10 cellular contexts compared by ENCODE assay signal in the genomic region with DNA sequence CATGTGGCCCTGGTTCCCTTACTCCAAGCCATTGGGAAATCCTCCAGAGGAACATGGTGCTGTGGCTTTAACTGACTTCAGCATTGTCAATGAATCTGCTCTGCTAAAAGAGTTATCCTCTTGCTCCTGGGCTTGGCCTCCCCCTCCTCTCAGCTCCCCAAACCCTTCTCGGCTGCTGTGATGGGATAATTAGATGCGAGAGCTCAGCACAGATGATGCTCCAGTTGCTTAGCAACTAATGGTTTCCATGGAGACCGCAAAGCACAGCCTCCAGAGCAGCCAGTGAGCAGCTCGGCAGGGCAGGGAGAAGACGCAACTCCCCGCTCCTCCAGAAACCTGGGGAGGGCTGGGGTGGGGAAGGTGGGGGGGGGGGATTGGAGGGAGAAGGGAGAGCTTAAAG. TPM values are rescaled to one million over a fixed set of nuclear protein-coding genes. Genes with fewer than 3 reads are reported as not detected.
DNase-seq lines count a peak whose midpoint lies in the region; FAIRE-seq and TF ChIP-seq lines count a peak whose summit lies in the region.
"Had no signal": no experiment of that assay in that cellular context is flagged by ENCODE, and none has a peak within 500 bp of the region (broad histone marks: within the 10 kb centered on the region; RNA-seq: fewer than 3 reads in every experiment).

No MANE protein-coding gene starts in this region.

- H3K4me1 ChIP-seq in H1 (replicated peaks in 1 of 4; ENCODE audit: control insufficient read depth in 3 of 4, insufficient read depth in 4 of 4, low read length in 3 of 4), result peaks cover 0 to 5% (median 1%) of the 10 kb centered on the region in 4 experiments; a peak in 3 of 7 replicates
- H3K4me1 ChIP-seq in spleen, result peaks cover 0 to 9% (median 0%) of the 10 kb centered on the region in 6 donors
- H3K4me1 ChIP-seq in stomach, result no peaks in the 10 kb centered on the region

- H3K27ac ChIP-seq in H1 (ENCODE audit: low read depth, low read length) (no peak overlapping the region), spleen (no peak overlapping the region), stomach (no peak overlapping the region)

- no peak overlapping the region for H2BK12ac ChIP-seq in H1 (ENCODE audit: low read depth, low read length)

- no peak overlapping the region for H2BK120ac ChIP-seq in H1 (replicated peaks; ENCODE audit: low read depth, low read length)

- TF ChIP-seq POLR2A in H1 (IDR thresholded peaks at IDR 0.05; ENCODE audit: control extremely low read depth in 1 of 2, low read depth in 2 of 2, low read length in 2 of 2), result no peak
- no peak for TF ChIP-seq POLR2A in spleen (IDR thresholded peaks at IDR 0.05)
- TF ChIP-seq POLR2A in stomach (IDR thresholded peaks at IDR 0.05), result no peak

- H3K4me2 ChIP-seq in H1 (ENCODE audit: insufficient read depth in 1 of 2, low read depth in 2 of 2, low read length in 2 of 2), result no peak overlapping the region

- H3K27me3 ChIP-seq in H1 (replicated peaks in 1 of 4; ENCODE audit: control insufficient read depth in 3 of 4, extremely low read depth in 1 of 4, insufficient read depth in 3 of 4, low read length in 3 of 4) (peaks cover 0 to 4% (median 3%) of the 10 kb centered on the region in 4 experiments; a peak in 2 of 7 replicates), spleen (replicated peaks in 1 of 7) (peaks cover 0 to 31% (median 0%) of the 10 kb centered on the region in 7 donors), stomach (peaks cover 0 to 25% (median 0%) of the 10 kb centered on the region in 3 donors)

- 22% methylated on average over 6 of the region's 6 CpGs; no CpG with 5 or more reads in 1 of the 2 experiments for WGBS in H1 (ENCODE audit: extremely low coverage in 1 of 2, insufficient coverage in 1 of 2, insufficient read length in 1 of 2, insufficient replicate concordance in 2 of 2, low coverage in 1 of 2, low lambda C conversion rate in 2 of 2, missing lambda C conversion rate in 1 of 2), 2 experiments
- WGBS in spleen, 5 donors, result 54 to 77% (median 60%) methylated on average over 6 of the region's 6 CpGs
- WGBS in stomach, 5 donors, result 18 to 37% (median 33%) methylated on average over 6 of the region's 6 CpGs

- no peak for TF ChIP-seq RAD21 in H1 (IDR thresholded peaks at IDR 0.05 in 1 of 2, conservative IDR thresholded peaks at IDR 0.05 in 1 of 2; ENCODE audit: low read depth in 2 of 2, low read length in 2 of 2)

- no peak overlapping the region for H3K4ac ChIP-seq in H1 (replicated peaks; ENCODE audit: insufficient read length, low read depth, low read length)

- no peak overlapping the region for H2BK20ac ChIP-seq in H1 (ENCODE audit: low read length)

- H4K8ac ChIP-seq in H1 (ENCODE audit: extremely low read depth, insufficient read depth, low read length), result no peak overlapping the region

- no peak overlapping the region for H3K9ac ChIP-seq in H1 (replicated peaks in 1 of 4; ENCODE audit: extremely low read depth in 1 of 4, low read depth in 3 of 4, low read length in 3 of 4)

- CTCF ChIA-PET in H1 (lab: Charles Lee; ENCODE audit: partially characterized antibody), result interaction anchor here (0.6 to 12.7 kb wide), 9 partner anchors 13 to 217 kb away, joined by 3 to 100 read pairs (median 3); no protein-coding TSS in a partner anchor

- POLR2A ChIA-PET in H1 (lab: Charles Lee; ENCODE audit: partially characterized antibody), result interaction anchor here (0.6 to 2.4 kb wide), 4 partner anchors 13 to 63 kb away, joined by 3 to 7 read pairs (median 5); no protein-coding TSS in a partner anchor

- no peak overlapping the region for H4K91ac ChIP-seq in H1 (replicated peaks; ENCODE audit: insufficient read length, low read length)

- TF ChIP-seq EP300 in H1 (IDR thresholded peaks at IDR 0.05; ENCODE audit: borderline replicate concordance in 1 of 2, low read depth in 2 of 2, low read length in 2 of 2), result no peak
- TF ChIP-seq EP300 in stomach (IDR thresholded peaks at IDR 0.05), result no peak

- no peaks in the 10 kb centered on the region for H3K9me3 ChIP-seq in H1 (ENCODE audit: insufficient read depth in 2 of 2, low read depth in 1 of 2, low read length in 1 of 2)
- H3K9me3 ChIP-seq in spleen, result no peaks in the 10 kb centered on the region
- no peaks in the 10 kb centered on the region for H3K9me3 ChIP-seq in stomach

- no peak overlapping the region for H3K18ac ChIP-seq in H1 (ENCODE audit: extremely low read depth, low read length)

- in situ Hi-C loops in GM13976 (cut with MboI; ENCODE audit: low sequenced_read_pairs, unreplicated experiment), result loop anchor here (10.0 kb wide), 1 partner anchor 258 kb away; no protein-coding TSS in a partner anchor

- H3K79me1 ChIP-seq in H1 (ENCODE audit: low read depth, low read length), result no peaks in the 10 kb centered on the region

- H3K4me3 ChIP-seq in H1 (ENCODE audit: extremely low read depth in 1 of 4, insufficient read depth in 2 of 4, low read depth in 3 of 4, low read length in 4 of 4) (no peak overlapping the region), spleen (no peak overlapping the region), stomach (no peak overlapping the region)

- no peak overlapping the region for H3K56ac ChIP-seq in H1 (replicated peaks; ENCODE audit: insufficient read length, low read depth, low read length)

- no peaks in the 10 kb centered on the region for H4K20me1 ChIP-seq in H1 (replicated peaks in 1 of 2; ENCODE audit: control insufficient read depth in 1 of 2, insufficient read depth in 2 of 2, low read length in 2 of 2)

- intact Hi-C loops in spleen (cut with DNase I; ENCODE audit: low total_unique reads), result no loop called here
- intact Hi-C loops in stomach (cut with DNase I; ENCODE audit: low total_unique reads), result no loop called here

- H2BK5ac ChIP-seq in H1 (ENCODE audit: low read depth, low read length), result no peak overlapping the region

- DNase-seq in NCI-H82 (lab: John Stamatoyannopoulos, UW) (peak; percentile 85), NCI-H82 treated with DMSO at 0.1 percent for 48 hours (lab: John Stamatoyannopoulos, UW; ENCODE audit: unreplicated experiment) (no peak), NCI-H510A treated with DMSO at 0.1 percent for 48 hours (lab: John Stamatoyannopoulos, UW) (peak; percentile 22), H1 (ENCODE audit: low read depth in 1 of 2, low spot score in 2 of 2) (peak in 1 of 2 experiments; percentile 66), spleen (peak; percentile 25), stomach (no peak), SKM-1 treated with dmso at 0.1 percent for 144 hours (lab: John Stamatoyannopoulos, UW; ENCODE audit: unreplicated experiment) (no peak), GM13976 (ENCODE audit: low spot score) (no peak)
- DNase-seq: activated naive CD4-positive, alpha-beta T cell had no signal

- FAIRE-seq in H1 (lab: Jason Lieb, UNC), result no peak

- H3K23ac ChIP-seq in H1 (ENCODE audit: insufficient read length), result no peak overlapping the region

- H3K23me2 ChIP-seq in H1 (ENCODE audit: low read depth, low read length), result 0 out of 2 replicates have a peak, but pooled peaks cover 2% of the 10 kb centered on the region

- no peaks in the 10 kb centered on the region for H3K79me2 ChIP-seq in H1 (ENCODE audit: control insufficient read depth in 1 of 2, insufficient read depth in 2 of 2, low read length in 2 of 2)

- no peak overlapping the region for H2AK5ac ChIP-seq in H1 (ENCODE audit: low read depth, low read length)

- H2BK15ac ChIP-seq in H1 (ENCODE audit: low read length), result no peak overlapping the region

- H2AFZ ChIP-seq in H1 (ENCODE audit: low read length), result no peak overlapping the region

- no peak for TF ChIP-seq CTCF in H1 (IDR thresholded peaks at IDR 0.05; ENCODE audit: control extremely low read depth in 1 of 3, insufficient read depth in 1 of 3, low read depth in 1 of 3, low read length in 3 of 3)
- TF ChIP-seq CTCF in spleen (IDR thresholded peaks at IDR 0.05 in 8 of 11, conservative IDR thresholded peaks at IDR 0.05 in 3 of 11), result no peak
- TF ChIP-seq CTCF in stomach (IDR thresholded peaks at IDR 0.05), result no peak
- no peak for TF ChIP-seq CTCF in GM13976 (IDR thresholded peaks at IDR 0.05; ENCODE audit: borderline replicate concordance, control extremely low read depth, extremely low read depth, insufficient read depth, missing control alignments)

- H4K5ac ChIP-seq in H1 (ENCODE audit: insufficient read length, low read depth, low read length), result no peak overlapping the region

- no peak overlapping the region for H3K14ac ChIP-seq in H1 (ENCODE audit: insufficient read length)

- no peaks in the 10 kb centered on the region for H3K36me3 ChIP-seq in H1 (ENCODE audit: control insufficient read depth in 2 of 4, insufficient read depth in 4 of 4, low read length in 3 of 4)
- no peaks in the 10 kb centered on the region for H3K36me3 ChIP-seq in spleen
- no peaks in the 10 kb centered on the region for H3K36me3 ChIP-seq in stomach

RNA-seq across cellular contexts. Expression of a gene that starts 2.8 kb away (rescaled TPM):
- not detected in 2 replicates for total RNA-seq in H1 (2021; fragmentation: NEBNext Ultra II Directional; extraction: Animal tissue kit (Norgen Biotek cat#: 25700))
- polyA plus RNA-seq in H1 (2011; rRNA removed) (0.76 and 1.8 TPM in 2 replicates), spleen (under 1 TPM in 2 of 3 donors, not detected in 1; 0.09 to 0.13 TPM), stomach (under 1 TPM in 1 of 3 donors, not detected in 2; 0.50 TPM)
- polyA plus RNA-seq in H1 (2011; cell fraction: cytosol; rRNA removed), result 0.34 TPM
- 0.43 TPM for polyA plus RNA-seq in H1 (2011; cell fraction: nucleus; rRNA removed)
- polyA plus RNA-seq in H1 (2012, experiment 1 of 2), result 0.36 to 0.88 TPM (median 0.56 TPM) in 4 replicates
- 0.21 TPM for polyA plus RNA-seq in H1 (2012, experiment 2 of 2)
- 0.65 TPM for polyA plus RNA-seq in H1 (2013, experiment 1 of 2)
- 0.37 TPM for polyA plus RNA-seq in H1 (2013, experiment 2 of 2)
- polyA minus RNA-seq in H1 (2011; rRNA and poly(A)+ RNA removed), result not detected in 2 replicates
- not detected for polyA minus RNA-seq in H1 (2011; cell fraction: cytosol; rRNA and poly(A)+ RNA removed)
- polyA minus RNA-seq in H1 (2011; cell fraction: nucleus; rRNA and poly(A)+ RNA removed), result not detected
- total RNA-seq in spleen (not detected), stomach (not detected)
- total RNA-seq: lower leg skin had no signal

RNA-seq across cellular contexts. Expression of a gene that starts 18.3 kb away (rescaled TPM):
- not detected in 2 replicates for total RNA-seq in H1 (2021; fragmentation: NEBNext Ultra II Directional; extraction: Animal tissue kit (Norgen Biotek cat#: 25700))
- not detected in 2 replicates for polyA plus RNA-seq in H1 (2011; rRNA removed)
- polyA plus RNA-seq in H1 (2011; cell fraction: cytosol; rRNA removed), result not detected
- polyA plus RNA-seq in H1 (2011; cell fraction: nucleus; rRNA removed), result not detected
- polyA plus RNA-seq in H1 (2012, experiment 1 of 2), result not detected in 4 replicates
- not detected for polyA plus RNA-seq in H1 (2012, experiment 2 of 2)
- not detected for polyA plus RNA-seq in H1 (2013, experiment 1 of 2)
- not detected for polyA plus RNA-seq in H1 (2013, experiment 2 of 2)
- polyA minus RNA-seq in H1 (2011; rRNA and poly(A)+ RNA removed), result not detected in 2 replicates
- polyA minus RNA-seq in H1 (2011; cell fraction: cytosol; rRNA and poly(A)+ RNA removed), result not detected
- not detected for polyA minus RNA-seq in H1 (2011; cell fraction: nucleus; rRNA and poly(A)+ RNA removed)
- not detected for total RNA-seq in spleen
- polyA plus RNA-seq in spleen, result not detected
- not detected for total RNA-seq in stomach
- not detected for polyA plus RNA-seq in stomach
- total RNA-seq: lower leg skin had no signal

RNA-seq across cellular contexts. Expression of a gene that starts 27.5 kb away (rescaled TPM):
- total RNA-seq in H1 (2021; fragmentation: NEBNext Ultra II Directional; extraction: Animal tissue kit (Norgen Biotek cat#: 25700)), result 57.8 and 58.2 TPM in 2 replicates
- polyA plus RNA-seq in H1 (2011; rRNA removed) (6.2 and 15.7 TPM in 2 replicates), spleen (10 to 100 TPM in 1 of 3 donors, 1 to 10 TPM in 2; 2.5 to 14.2 (median 2.6) TPM), stomach (10 to 100 TPM in 1 of 3 donors, 1 to 10 TPM in 2; 4.2 to 11.7 (median 6.0) TPM)
- 4.4 TPM for polyA plus RNA-seq in H1 (2011; cell fraction: cytosol; rRNA removed)
- polyA plus RNA-seq in H1 (2011; cell fraction: nucleus; rRNA removed), result 29.6 TPM
- polyA plus RNA-seq in H1 (2012, experiment 1 of 2), result 40.7 to 56.9 TPM (median 45.3 TPM) in 4 replicates
- polyA plus RNA-seq in H1 (2012, experiment 2 of 2), result 18.6 TPM
- polyA plus RNA-seq in H1 (2013, experiment 1 of 2), result 62.5 TPM
- polyA plus RNA-seq in H1 (2013, experiment 2 of 2), result 58.3 TPM
- polyA minus RNA-seq in H1 (2011; rRNA and poly(A)+ RNA removed), result 4.8 and 6.3 TPM in 2 replicates
- 31.1 TPM for polyA minus RNA-seq in H1 (2011; cell fraction: cytosol; rRNA and poly(A)+ RNA removed)
- 20.6 TPM for polyA minus RNA-seq in H1 (2011; cell fraction: nucleus; rRNA and poly(A)+ RNA removed)
- total RNA-seq in spleen (10 to 100 TPM; 19.8 to 58.0 (median 39.0) TPM), stomach (10 to 100 TPM in 4 of 5 donors, 1 to 10 TPM in 1; 9.9 to 35.2 (median 20.4) TPM)

RNA-seq across cellular contexts. Expression of a gene that starts 44.7 kb away (rescaled TPM):
- 33.1 and 36.4 TPM in 2 replicates for total RNA-seq in H1 (2021; fragmentation: NEBNext Ultra II Directional; extraction: Animal tissue kit (Norgen Biotek cat#: 25700))
- polyA plus RNA-seq in H1 (2011; rRNA removed) (20.1 and 22.7 TPM in 2 replicates), spleen (10 to 100 TPM; 27.0 to 80.8 (median 44.1) TPM), stomach (10 to 100 TPM; 17.8 to 38.0 (median 18.0) TPM)
- polyA plus RNA-seq in H1 (2011; cell fraction: cytosol; rRNA removed), result 27.0 TPM
- polyA plus RNA-seq in H1 (2011; cell fraction: nucleus; rRNA removed), result 33.9 TPM
- 31.1 to 37.2 TPM (median 35.4 TPM) in 4 replicates for polyA plus RNA-seq in H1 (2012, experiment 1 of 2)
- 15.7 TPM for polyA plus RNA-seq in H1 (2012, experiment 2 of 2)
- 41.8 TPM for polyA plus RNA-seq in H1 (2013, experiment 1 of 2)
- 33.2 TPM for polyA plus RNA-seq in H1 (2013, experiment 2 of 2)
- 29.4 and 32.4 TPM in 2 replicates for polyA minus RNA-seq in H1 (2011; rRNA and poly(A)+ RNA removed)
- 18.3 TPM for polyA minus RNA-seq in H1 (2011; cell fraction: cytosol; rRNA and poly(A)+ RNA removed)
- polyA minus RNA-seq in H1 (2011; cell fraction: nucleus; rRNA and poly(A)+ RNA removed), result 50.4 TPM
- total RNA-seq in spleen (10 to 100 TPM; 39.2 to 86.2 (median 66.7) TPM), stomach (100 to 1,000 TPM in 1 of 5 donors, 10 to 100 TPM in 4; 34.8 to 310 (median 64.0) TPM)

Comparison
In these comparisons a context has a peak if more than half of its experiments do, and no peak if none do; other contexts are left out.
1. DNase-seq: peak in NCI-H82 (single experiment), NCI-H510A treated with DMSO at 0.1 percent for 48 hours (single experiment) and spleen (single experiment); none in NCI-H82 treated with DMSO at 0.1 percent for 48 hours (single experiment), stomach (single experiment), SKM-1 treated with dmso at 0.1 percent for 144 hours (single experiment) and GM13976 (single experiment).